ENCODE assay signal across 9 cellular contexts in the genomic region with DNA sequence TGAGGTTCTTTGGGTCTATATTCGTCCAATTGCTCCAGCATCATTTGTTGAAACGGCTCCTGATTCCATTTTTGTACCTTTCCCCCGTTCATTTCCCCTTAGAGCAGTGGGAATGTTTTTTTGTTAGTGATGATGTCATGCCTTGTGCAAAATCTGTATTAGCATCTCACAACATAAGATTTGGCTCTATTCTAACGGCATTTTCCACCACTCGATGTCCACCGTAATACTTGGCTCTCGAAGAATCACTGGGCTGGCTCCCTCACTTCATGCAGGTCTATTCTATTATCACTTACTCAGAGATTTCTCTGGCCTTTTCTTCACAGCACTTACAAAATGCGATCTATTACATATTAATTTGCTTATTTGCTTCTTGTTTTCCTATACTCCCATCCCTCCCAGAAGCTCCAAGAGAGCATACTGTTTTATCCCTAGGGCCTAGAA. TPM values are rescaled to one million over a fixed set of nuclear protein-coding genes. Genes with fewer than 3 reads are reported as not detected.
A peak's percentile ranks its signal among the peaks of the same experiment; 100 is the strongest.
DNase-seq lines count a peak whose midpoint lies in the region; ATAC-seq, FAIRE-seq and TF ChIP-seq lines count a peak whose summit lies in the region.
"Had no signal": no experiment of that assay in that cellular context is flagged by ENCODE, and none has a peak within 500 bp of the region (broad histone marks: within the 10 kb centered on the region; RNA-seq: fewer than 3 reads in every experiment).

No MANE protein-coding gene starts in this region.

- H3K4me1 ChIP-seq in OCI-LY3 (ENCODE audit: low read length): peaks cover 22% of the 10 kb centered on the region
- H3K4me1 ChIP-seq in small intestine (ENCODE audit: control insufficient read depth in 2 of 2, insufficient read depth in 1 of 2, low read depth in 1 of 2, low read length in 1 of 2): no peaks in the 10 kb centered on the region

- H3K9me3 ChIP-seq in OCI-LY3 (ENCODE audit: insufficient read depth, low read length) (no peaks in the 10 kb centered on the region), small intestine (ENCODE audit: control insufficient read depth, low read depth) (no peaks in the 10 kb centered on the region)

- DNase-seq in Right ventricle myocardium inferior (ENCODE audit: missing footprints): no peak
- no peak for DNase-seq in cardiac septum (ENCODE audit: low spot score)
- DNase-seq in fibroblast of villous mesenchyme (ENCODE audit: low read depth): peak; percentile 60
- no peak for DNase-seq in small intestine
- DNase-seq in NCI-H2029 (lab: John Stamatoyannopoulos, UW): no peak
- DNase-seq in activated naive CD4-positive, alpha-beta T cell treated with anti-CD3 and anti-CD28 coated beads for 36 hours: no peak
- DNase-seq in stimulated activated effector memory CD8-positive, alpha-beta T cell treated with anti-CD3 and anti-CD28 coated beads, Interleukin-12 subunit alpha, Interleukin-12 subunit beta, amount 100 ng/mL, for 72 hours (ENCODE audit: low spot score in 2 of 2): no peak

- H3K9ac ChIP-seq in OCI-LY3 (ENCODE audit: low read length): peak overlapping the region; percentile 75

- TF ChIP-seq CTCF in OCI-LY3 (IDR thresholded peaks at IDR 0.05; ENCODE audit: low read depth, low read length) (no peak), fibroblast of villous mesenchyme (IDR thresholded peaks at IDR 0.05; ENCODE audit: insufficient read depth, low read depth, low read length) (no peak)

- peak overlapping the region; percentile 65 for H3K27ac ChIP-seq in OCI-LY3 (ENCODE audit: low read length)
- peak overlapping the region; percentile 58 to 91 for H3K27ac ChIP-seq in small intestine (ENCODE audit: low read depth in 1 of 2, low read length in 1 of 2)

- 11 to 17% (median 16%) methylated on average over 8 of the region's 8 CpGs for WGBS in small intestine, 3 donors

- no peaks in the 10 kb centered on the region for H4K20me1 ChIP-seq in OCI-LY3 (ENCODE audit: insufficient read depth, low read length)

- peaks cover 17% of the 10 kb centered on the region for H3K36me3 ChIP-seq in OCI-LY3 (replicated peaks; ENCODE audit: low read depth, low read length)
- H3K36me3 ChIP-seq in small intestine (ENCODE audit: control insufficient read depth in 2 of 2, insufficient read depth in 2 of 2, low read length in 2 of 2): peaks cover 0 to 6% of the 10 kb centered on the region in 2 donors

- CTCF ChIA-PET in activated naive CD4-positive, alpha-beta T cell treated with anti-CD3 and anti-CD28 coated beads for 36 hours (lab: Charles Lee): interaction anchor here (0.7 to 2.9 kb wide), 25 partner anchors 9 to 339 kb away, joined by 3 to 49 read pairs (median 4); a partner anchor contains a TSS

- H3K4me3 Mint-ChIP-seq in activated naive CD4-positive, alpha-beta T cell treated with anti-CD3 and anti-CD28 coated beads for 36 hours: no peak overlapping the region
- no peak overlapping the region for H3K4me3 Mint-ChIP-seq in stimulated activated effector memory CD8-positive, alpha-beta T cell treated with anti-CD3 and anti-CD28 coated beads, Interleukin-12 subunit alpha, Interleukin-12 subunit beta, amount 100 ng/mL, for 72 hours
- H3K4me3 Mint-ChIP-seq: brain had no signal

- peaks cover 26% of the 10 kb centered on the region for H3K4me1 Mint-ChIP-seq in activated naive CD4-positive, alpha-beta T cell treated with anti-CD3 and anti-CD28 coated beads for 36 hours (ENCODE audit: low read depth)
- H3K4me1 Mint-ChIP-seq in stimulated activated effector memory CD8-positive, alpha-beta T cell treated with anti-CD3 and anti-CD28 coated beads, Interleukin-12 subunit alpha, Interleukin-12 subunit beta, amount 100 ng/mL, for 72 hours: peaks cover 8% of the 10 kb centered on the region

- no peaks in the 10 kb centered on the region for H3K27me3 Mint-ChIP-seq in activated naive CD4-positive, alpha-beta T cell treated with anti-CD3 and anti-CD28 coated beads for 36 hours (ENCODE audit: low read depth)
- H3K27me3 Mint-ChIP-seq: brain had no signal

- H3K9me3 Mint-ChIP-seq in activated naive CD4-positive, alpha-beta T cell treated with anti-CD3 and anti-CD28 coated beads for 36 hours: no peaks in the 10 kb centered on the region
- H3K9me3 Mint-ChIP-seq in stimulated activated effector memory CD8-positive, alpha-beta T cell treated with anti-CD3 and anti-CD28 coated beads, Interleukin-12 subunit alpha, Interleukin-12 subunit beta, amount 100 ng/mL, for 72 hours: no peaks in the 10 kb centered on the region
- H3K9me3 Mint-ChIP-seq: brain had no signal

- peak overlapping the region; percentile 83 for H3K4me3 ChIP-seq in OCI-LY3 (ENCODE audit: low read length)
- H3K4me3 ChIP-seq in fibroblast of villous mesenchyme (ENCODE audit: low read depth, low read length): peak overlapping the region; percentile 69
- no peak overlapping the region for H3K4me3 ChIP-seq in small intestine (ENCODE audit: low read depth in 1 of 2, low read length in 2 of 2)

- peak overlapping the region; percentile 82 for H3K4me2 ChIP-seq in OCI-LY3 (ENCODE audit: low read length)

- H3K27me3 ChIP-seq in OCI-LY3 (ENCODE audit: low read depth, low read length): no peaks in the 10 kb centered on the region
- no peaks in the 10 kb centered on the region for H3K27me3 ChIP-seq in small intestine (ENCODE audit: control insufficient read depth in 2 of 2, insufficient read depth in 2 of 2, low read length in 2 of 2)

- no peak overlapping the region for H3K27ac Mint-ChIP-seq in activated naive CD4-positive, alpha-beta T cell treated with anti-CD3 and anti-CD28 coated beads for 36 hours
- no peak overlapping the region for H3K27ac Mint-ChIP-seq in stimulated activated effector memory CD8-positive, alpha-beta T cell treated with anti-CD3 and anti-CD28 coated beads, Interleukin-12 subunit alpha, Interleukin-12 subunit beta, amount 100 ng/mL, for 72 hours
- H3K27ac Mint-ChIP-seq: brain had no signal

- peaks cover 45% of the 10 kb centered on the region for H3K79me2 ChIP-seq in OCI-LY3 (ENCODE audit: low read length)

- FAIRE-seq in small intestine (lab: Jason Lieb, UNC): no peak

- peak; percentile 1 for ATAC-seq in Right ventricle myocardium inferior
- no peak for ATAC-seq in stimulated activated effector memory CD8-positive, alpha-beta T cell treated with anti-CD3 and anti-CD28 coated beads, Interleukin-12 subunit alpha, Interleukin-12 subunit beta, amount 100 ng/mL, for 72 hours

- peak overlapping the region; percentile 97 for H2AFZ ChIP-seq in OCI-LY3 (ENCODE audit: low read depth, low read length)

- H3K36me3 Mint-ChIP-seq in activated naive CD4-positive, alpha-beta T cell treated with anti-CD3 and anti-CD28 coated beads for 36 hours (ENCODE audit: low read depth): peaks cover 25% of the 10 kb centered on the region
- H3K36me3 Mint-ChIP-seq in stimulated activated effector memory CD8-positive, alpha-beta T cell treated with anti-CD3 and anti-CD28 coated beads, Interleukin-12 subunit alpha, Interleukin-12 subunit beta, amount 100 ng/mL, for 72 hours: peaks cover 34% of the 10 kb centered on the region

- intact Hi-C loops in Right ventricle myocardium inferior (cut with DNase I) (loop anchor here (1.0 to 10.0 kb wide), 5 partner anchors 14 to 438 kb away; a partner anchor contains a TSS), cardiac septum (cut with DNase I) (loop anchor here (1.0 to 2.0 kb wide), 3 partner anchors 31 to 152 kb away; no protein-coding TSS in a partner anchor)
- intact Hi-C loops in activated naive CD4-positive, alpha-beta T cell treated with anti-CD3 and anti-CD28 coated beads for 36 hours (cut with micrococcal nuclease): loop anchor here (1.0 to 10.0 kb wide), 13 partner anchors 14 to 608 kb away; a partner anchor contains a TSS

RNA-seq across cellular contexts. Expression of a gene that starts 0.6 kb away (rescaled TPM):
- total RNA-seq in Right ventricle myocardium inferior (18.8 TPM), cardiac septum (23.2 TPM), fibroblast of villous mesenchyme (82.1 and 105 TPM in 2 replicates)
- 100 to 1,000 TPM in 1 of 3 donors, 10 to 100 TPM in 2; 18.6 to 175 (median 41.9) TPM for polyA plus RNA-seq in small intestine
- 100 to 1,000 TPM; 259 to 263 TPM for total RNA-seq in activated naive CD4-positive, alpha-beta T cell treated with anti-CD3 and anti-CD28 coated beads for 36 hours

RNA-seq across cellular contexts. Expression of a gene that starts 13.4 kb away (rescaled TPM):
- total RNA-seq in Right ventricle myocardium inferior: 278 TPM
- total RNA-seq in cardiac septum: 225 TPM
- total RNA-seq in fibroblast of villous mesenchyme: 438 and 486 TPM in 2 replicates
- polyA plus RNA-seq in small intestine: 100 to 1,000 TPM; 403 to 992 (median 532) TPM
- total RNA-seq in activated naive CD4-positive, alpha-beta T cell treated with anti-CD3 and anti-CD28 coated beads for 36 hours: 1,000 to 10,000 TPM; 1,086 to 1,094 TPM

RNA-seq across cellular contexts. Expression of a gene that starts 32.1 kb away (rescaled TPM):
- total RNA-seq in Right ventricle myocardium inferior: 49.4 TPM
- 57.8 TPM for total RNA-seq in cardiac septum
- 75.4 and 94.6 TPM in 2 replicates for total RNA-seq in fibroblast of villous mesenchyme
- 10 to 100 TPM; 14.1 to 21.3 (median 15.7) TPM for polyA plus RNA-seq in small intestine
- 10 to 100 TPM; 39.8 to 43.2 TPM for total RNA-seq in activated naive CD4-positive, alpha-beta T cell treated with anti-CD3 and anti-CD28 coated beads for 36 hours

Comparison
In these comparisons a context has a peak if more than half of its experiments do, and no peak if none do; other contexts are left out.
1. H3K4me3 ChIP-seq: peak in OCI-LY3 (single experiment) and fibroblast of villous mesenchyme (single experiment); none in small intestine (0 of 2).